8 cellular contexts compared by ENCODE assay signal in genomic region chr16:68447721-68448359, GRCh38.
DNase-seq lines count a peak whose midpoint lies in the region; ATAC-seq and TF ChIP-seq lines count a peak whose summit lies in the region.

No MANE protein-coding gene starts in this region.

- H3K27me3 Mint-ChIP-seq in effector memory CD8-positive, alpha-beta T cell, result peaks cover 29 to 36% of the 10 kb centered on the region in 2 donors

- H3K4me3 Mint-ChIP-seq in effector memory CD8-positive, alpha-beta T cell, result peak overlapping the region; percentile 69 to 77

- H3K27ac ChIP-seq in DND-41 (ENCODE audit: low read length), result no peak overlapping the region

- H2AFZ ChIP-seq in DND-41 (ENCODE audit: low read depth, low read length) (no peak overlapping the region), neuron (ENCODE audit: low read depth, low read length) (no peak overlapping the region)

- H3K9ac ChIP-seq in DND-41 (ENCODE audit: low read depth, low read length), result no peak overlapping the region

- H3K36me3 ChIP-seq in DND-41 (ENCODE audit: insufficient read depth, low read length) (no peaks in the 10 kb centered on the region), neuron (ENCODE audit: insufficient read depth, low read length) (no peaks in the 10 kb centered on the region)

- peak; percentile 31 for ATAC-seq in DND-41 (ENCODE audit: insufficient read depth, low read depth)
- ATAC-seq in GM21526 (IDR thresholded peaks at IDR 0.05; ENCODE audit: low FRiP score, unreplicated experiment), result peak; percentile 11
- peak; percentile 13 for ATAC-seq in effector memory CD8-positive, alpha-beta T cell (replicated peaks)
- no peak for ATAC-seq in HG03460 (IDR thresholded peaks at IDR 0.05; ENCODE audit: unreplicated experiment)

- H3K36me3 Mint-ChIP-seq in effector memory CD8-positive, alpha-beta T cell (ENCODE audit: insufficient read depth), result peaks cover 3% of the 10 kb centered on the region

- H3K27ac Mint-ChIP-seq in effector memory CD8-positive, alpha-beta T cell, result no peak overlapping the region

- H3K9me3 ChIP-seq in DND-41 (ENCODE audit: insufficient read depth, low read length, severe bottlenecking) (no peaks in the 10 kb centered on the region), neuron (ENCODE audit: low read length) (no peaks in the 10 kb centered on the region)

- no peaks in the 10 kb centered on the region for H3K9me3 Mint-ChIP-seq in effector memory CD8-positive, alpha-beta T cell

- H4K20me1 ChIP-seq in DND-41 (ENCODE audit: insufficient read depth, low read length), result peaks cover 7% of the 10 kb centered on the region

- H3K4me1 Mint-ChIP-seq in effector memory CD8-positive, alpha-beta T cell (ENCODE audit: low read depth in 2 of 2), result peaks cover 17 to 23% of the 10 kb centered on the region in 2 donors

- H3K27me3 ChIP-seq in DND-41 (ENCODE audit: insufficient read depth, low read length, poor library complexity), result no peaks in the 10 kb centered on the region
- H3K27me3 ChIP-seq in neuron (ENCODE audit: insufficient read depth, low read length), result peaks cover 15% of the 10 kb centered on the region

- no peaks in the 10 kb centered on the region for H3K79me2 ChIP-seq in DND-41 (ENCODE audit: insufficient read depth, low read length)

- DNase-seq in DND-41 (no peak), NCI-H2171 treated with DMSO at 0.1 percent for 48 hours (lab: John Stamatoyannopoulos, UW) (peak; percentile 64), T-helper 9 cell (no peak)
- no peak for DNase-seq in effector memory CD8-positive, alpha-beta T cell
- no peak for DNase-seq in stimulated activated naive CD4-positive, alpha-beta T cell treated with Interleukin-2 at 50 U/mL for 16 hours (lab: John Stamatoyannopoulos, UW)

- H3K4me1 ChIP-seq in DND-41 (ENCODE audit: insufficient read depth, low read length), result peaks cover 17% of the 10 kb centered on the region
- H3K4me1 ChIP-seq in neuron (ENCODE audit: insufficient read depth, low read length), result peaks cover 18% of the 10 kb centered on the region

- H3K4me3 ChIP-seq in DND-41 (ENCODE audit: low read depth in 1 of 2, low read length in 2 of 2) (peak overlapping the region in 1 of 2 experiments; percentile 41; a peak in 2 of 4 replicates), neuron (ENCODE audit: low read length) (peak overlapping the region; percentile 51)

- no peak for TF ChIP-seq CTCF in DND-41 (IDR thresholded peaks at IDR 0.05; ENCODE audit: borderline replicate concordance, extremely low read depth, low read length, poor library complexity, severe bottlenecking)

- peak overlapping the region; percentile 63 for H3K4me2 ChIP-seq in DND-41 (ENCODE audit: insufficient read depth, low read length)
